24 cellular contexts compared by ENCODE assay signal in genomic region chr1:203858975-203859374, GRCh38. TPM values are rescaled to one million over a fixed set of nuclear protein-coding genes. Genes with fewer than 3 reads are reported as not detected.
DNase-seq lines count a peak whose midpoint lies in the region; ATAC-seq and TF ChIP-seq lines count a peak whose summit lies in the region.
"Had no signal": no experiment of that assay in that cellular context is flagged by ENCODE, and none has a peak within 500 bp of the region (broad histone marks: within the 10 kb centered on the region; RNA-seq: fewer than 3 reads in every experiment).

No MANE protein-coding gene starts in this region.

- H3K4me1 Mint-ChIP-seq in HFFc6 (ENCODE audit: low read depth): peaks cover 50% of the 10 kb centered on the region

- peak overlapping the region; percentile 44; the same call in 1 of the 2 replicates for H3K4me3 Mint-ChIP-seq in HFFc6
- H3K4me3 Mint-ChIP-seq: CD4-positive, alpha-beta memory T cell; H9 had no signal

- no peaks in the 10 kb centered on the region for H4K20me1 ChIP-seq in smooth muscle cell (ENCODE audit: low read depth)

- ATAC-seq in GM21526 (IDR thresholded peaks at IDR 0.05; ENCODE audit: low FRiP score, unreplicated experiment): no peak
- ATAC-seq: HepG2, Right ventricle myocardium inferior had no signal

- H3K27ac Mint-ChIP-seq in HFFc6: peak overlapping the region; percentile 74

- H3K4me3 ChIP-seq in coronary artery (no peak overlapping the region), smooth muscle cell (no peak overlapping the region)
- H3K4me3 ChIP-seq: BLaER1 treated with 17β-estradiol and CSF1 and Interleukin-3, amounts not matched to agents 10 nM and 100 nM; GM23248; Peyer's patch; SJSA1 had no signal

- TF ChIP-seq CTCF in HFFc6 (IDR thresholded peaks at IDR 0.05) (no peak), VCaP (conservative IDR thresholded peaks at IDR 0.05) (no peak), coronary artery (IDR thresholded peaks at IDR 0.05) (no peak), smooth muscle cell (IDR thresholded peaks at IDR 0.05; ENCODE audit: borderline replicate concordance, insufficient read depth, poor library complexity, severe bottlenecking) (no peak)

- H3K9me3 Mint-ChIP-seq in HFFc6: no peaks in the 10 kb centered on the region
- H3K9me3 Mint-ChIP-seq: CD4-positive, alpha-beta memory T cell; H9 had no signal

- peaks cover 11% of the 10 kb centered on the region for H3K4me1 ChIP-seq in smooth muscle cell (ENCODE audit: low read depth)

- H3K27me3 ChIP-seq in smooth muscle cell (ENCODE audit: low read depth): no peaks in the 10 kb centered on the region
- H3K27me3 ChIP-seq: BLaER1 treated with 17β-estradiol and CSF1 and Interleukin-3, amounts not matched to agents 10 nM and 100 nM; Peyer's patch; SJSA1 had no signal

- no peaks in the 10 kb centered on the region for H3K9me3 ChIP-seq in smooth muscle cell (replicated peaks; ENCODE audit: low read depth)
- H3K9me3 ChIP-seq: BLaER1 treated with 17β-estradiol and CSF1 and Interleukin-3, amounts not matched to agents 10 nM and 100 nM; Peyer's patch; SJSA1 had no signal

- 82% methylated on average over 4 of the region's 4 CpGs for WGBS in smooth muscle cell (ENCODE audit: low lambda C conversion rate)

- no peak overlapping the region for H3K9ac ChIP-seq in smooth muscle cell (ENCODE audit: low read depth)
- H3K9ac ChIP-seq: BLaER1 treated with 17β-estradiol and CSF1 and Interleukin-3, amounts not matched to agents 10 nM and 100 nM; GM23248 had no signal

- peak overlapping the region; percentile 90 for H3K27ac ChIP-seq in VCaP
- peak overlapping the region; percentile 40 to 78 for H3K27ac ChIP-seq in coronary artery
- peak overlapping the region; percentile 46 for H3K27ac ChIP-seq in smooth muscle cell (ENCODE audit: low read depth)
- H3K27ac ChIP-seq: BLaER1 treated with 17β-estradiol and CSF1 and Interleukin-3, amounts not matched to agents 10 nM and 100 nM; HL-60; Peyer's patch had no signal

- H3F3A ChIP-seq in smooth muscle cell (ENCODE audit: low read depth): peaks cover 29% of the 10 kb centered on the region

- peaks cover 30% of the 10 kb centered on the region for H3K36me3 Mint-ChIP-seq in HFFc6 (ENCODE audit: low read depth)

- peaks cover 20% of the 10 kb centered on the region for H3K79me2 ChIP-seq in smooth muscle cell (ENCODE audit: low read depth)

- H3K27me3 Mint-ChIP-seq in HFFc6 (ENCODE audit: insufficient read depth): peaks cover 15% of the 10 kb centered on the region
- H3K27me3 Mint-ChIP-seq: CD4-positive, alpha-beta memory T cell had no signal

- peaks cover 6% of the 10 kb centered on the region for H3K36me3 ChIP-seq in smooth muscle cell (ENCODE audit: low read depth)

- no peak overlapping the region for H3K4me2 ChIP-seq in smooth muscle cell
- H3K4me2 ChIP-seq: BLaER1 treated with 17β-estradiol and CSF1 and Interleukin-3, amounts not matched to agents 10 nM and 100 nM had no signal

- H2AFZ ChIP-seq in smooth muscle cell (ENCODE audit: low read depth): no peak overlapping the region
- H2AFZ ChIP-seq: GM23248 had no signal

- DNase-seq in HFFc6: no peak
- no peak for DNase-seq in coronary artery (ENCODE audit: low spot score)
- DNase-seq in smooth muscle cell (lab: John Stamatoyannopoulos, UW; ENCODE audit: unreplicated experiment): no peak
- DNase-seq in NCI-H1105 treated with DMSO at 0.1 percent for 48 hours (lab: John Stamatoyannopoulos, UW): no peak
- DNase-seq in GDM1 (lab: John Stamatoyannopoulos, UW): no peak
- DNase-seq: CD4-positive, alpha-beta memory T cell; GF-D8; GM23248; H9; KG1; NCI-H1092 treated with DMSO at 0.1 percent for 48 hours; NCI-H146; NCI-H2029 treated with DMSO at 0.1 percent for 48 hours; NCI-H226; NCI-H510A treated with DMSO at 0.1 percent for 48 hours; NCI-H774; Peyer's patch had no signal

RNA-seq across cellular contexts. Expression of gene SNRPE, which starts 2.4 kb away (rescaled TPM):
- total RNA-seq in HFFc6 (2021; fragmentation: NEBNext Ultra II Directional; extraction: Animal tissue kit (Norgen Biotek cat#: 25700)): 100 to 1,000 TPM; 154 to 186 (median 163) TPM
- 95.4 and 96.5 TPM in 2 replicates for total RNA-seq in smooth muscle cell
- 293 and 301 TPM in 2 replicates for polyA plus RNA-seq in smooth muscle cell
